ENCODE assay signal across 22 cellular contexts in the genomic region with DNA sequence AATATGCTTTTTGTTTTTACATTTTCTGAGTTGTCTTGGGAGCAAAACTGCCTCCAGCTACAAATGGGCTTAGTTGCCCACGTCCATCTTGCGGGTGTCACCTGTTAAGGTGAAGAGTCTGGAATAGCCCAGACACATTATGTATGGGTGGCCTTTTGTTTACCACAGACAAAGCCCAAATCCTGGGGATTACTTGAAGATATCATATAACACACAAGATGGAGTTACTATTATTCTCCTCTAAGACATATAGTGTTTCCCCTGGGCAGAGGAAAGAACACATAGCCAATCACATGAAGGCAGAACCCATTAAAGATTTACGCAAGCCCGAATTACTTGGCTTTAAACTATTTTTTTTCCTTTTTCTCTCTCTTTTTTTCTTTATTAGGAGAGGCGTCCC.
"Had no signal": no experiment of that assay in that cellular context is flagged by ENCODE, and none has a peak within 500 bp of the region (broad histone marks: within the 10 kb centered on the region; RNA-seq: fewer than 3 reads in every experiment).

No MANE protein-coding gene starts in this region.

- H3K27me3 ChIP-seq: breast epithelium, esophagus muscularis mucosa, pancreas, uterus had no signal

- ATAC-seq: activated naive CD4-positive, alpha-beta T cell treated with anti-CD3 and anti-CD28 coated beads, Interleukin-2, amount 50 U/mL, for 72 hours; activated T-cell treated with anti-CD3 and anti-CD28 coated beads, Interleukin-2, amount 50 U/mL, for 72 hours; left cardiac atrium; left ventricle myocardium superior; pancreas; sciatic nerve; stimulated activated memory B cell treated with anti-CD40 and anti-IgM and Interleukin-4, amounts not matched to agents 10 μg/mL and 1 μg/mL and 100 μg/mL, for 72 hours; stimulated activated naive CD8-positive, alpha-beta T cell treated with anti-CD3 and anti-CD28 coated beads, Interleukin-15, amount 100 ng/mL, for 72 hours had no signal

- H3K4me1 ChIP-seq: breast epithelium, esophagus muscularis mucosa, pancreas, prostate gland, uterus had no signal

- H3K27ac ChIP-seq: breast epithelium, esophagus muscularis mucosa, pancreas, prostate gland, skin epidermis, uterus had no signal

- H3K4me3 ChIP-seq: breast epithelium, esophagus muscularis mucosa, pancreas, prostate gland, skin epidermis, uterus had no signal

- H3K36me3 ChIP-seq: breast epithelium, esophagus muscularis mucosa, pancreas, prostate gland, uterus had no signal

- DNase-seq: activated CD4-positive, alpha-beta T cell treated with anti-CD3 and anti-CD28 coated beads for 4 hours; activated CD4-positive, alpha-beta T cell treated with anti-CD3 and anti-CD28 coated beads, Interleukin-2, amount 50 U/mL, for 4 hours; activated naive CD4-positive, alpha-beta T cell; activated T-cell treated with anti-CD3 and anti-CD28 coated beads for 4 hours; activated T-cell treated with anti-CD3 and anti-CD28 coated beads, Interleukin-2, amount 50 U/mL, for 72 hours; foreskin melanocyte; left cardiac atrium; left ventricle myocardium superior; pancreas; retina; stimulated activated CD4-positive, alpha-beta T cell treated with anti-CD3 and anti-CD28 coated beads, Interleukin-4, amount 100 ng/mL, for 4 hours; stimulated activated CD8-positive, alpha-beta memory T cell treated with anti-CD3 and anti-CD28 coated beads, Interleukin-4, amount 100 ng/mL, for 48 hours; stimulated activated naive CD8-positive, alpha-beta T cell treated with anti-CD3 and anti-CD28 coated beads, Interleukin-15, amount 100 ng/mL, for 72 hours; substantia nigra; uterus had no signal

- H3K9me3 ChIP-seq: breast epithelium, esophagus muscularis mucosa, pancreas, prostate gland, uterus had no signal
